ENCODE assay signal across 8 cellular contexts in the genomic region with DNA sequence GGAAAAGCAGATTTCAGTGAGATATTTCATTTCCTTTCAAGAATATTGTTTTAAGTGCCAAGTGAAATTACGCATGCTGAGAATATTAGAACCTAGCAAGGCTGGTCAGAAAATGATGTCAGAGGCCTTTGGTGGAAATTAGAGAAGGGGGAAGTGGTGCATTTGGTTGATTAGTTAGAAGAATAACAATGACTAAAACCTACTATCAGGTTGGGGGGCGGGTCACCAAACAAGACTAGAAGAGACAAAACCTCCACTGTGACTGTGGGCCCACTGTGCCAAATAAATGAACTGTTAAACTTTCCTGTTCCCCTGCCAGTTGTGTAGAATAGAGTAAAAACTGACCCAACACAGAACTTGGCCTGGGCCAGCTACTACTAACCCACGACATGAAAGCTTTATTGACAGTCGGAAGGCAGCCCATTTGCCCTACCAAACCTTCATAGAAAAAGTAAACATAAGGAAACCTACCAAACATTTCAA. TPM values are rescaled to one million over a fixed set of nuclear protein-coding genes. Genes with fewer than 3 reads are reported as not detected.
A peak's percentile ranks its signal among the peaks of the same experiment; 100 is the strongest.
DNase-seq lines count a peak whose midpoint lies in the region; ATAC-seq, FAIRE-seq and TF ChIP-seq lines count a peak whose summit lies in the region.

No MANE protein-coding gene starts in this region.

- H2AFZ ChIP-seq in endothelial cell of umbilical vein (ENCODE audit: low read depth, low read length): no peak overlapping the region
- no peak overlapping the region for H2AFZ ChIP-seq in neuronal stem cell (ENCODE audit: low read length)

- H2BK120ac ChIP-seq in neuronal stem cell (ENCODE audit: low read depth, low read length): no peak overlapping the region

- no peak overlapping the region for H2BK5ac ChIP-seq in neuronal stem cell (ENCODE audit: low read length)

- no peak overlapping the region for H2AK5ac ChIP-seq in neuronal stem cell (ENCODE audit: low read depth, low read length)

- H3K9me3 ChIP-seq in SK-N-MC (ENCODE audit: low read depth, low read length) (no peaks in the 10 kb centered on the region), endothelial cell of umbilical vein (replicated peaks; ENCODE audit: control insufficient read depth, insufficient read depth, low read length) (no peaks in the 10 kb centered on the region), neuronal stem cell (replicated peaks in 1 of 2; ENCODE audit: control insufficient read depth in 2 of 2, insufficient read depth in 1 of 2, low read depth in 1 of 2, low read length in 2 of 2) (no peaks in the 10 kb centered on the region)

- no peak overlapping the region for H2BK15ac ChIP-seq in neuronal stem cell (ENCODE audit: low read length)

- H3K9me3 Mint-ChIP-seq in activated T-cell treated with anti-CD3 and anti-CD28 coated beads, Interleukin-2, amount 50 U/mL, for 4 hours: no peaks in the 10 kb centered on the region

- dilution Hi-C loops in endothelial cell of umbilical vein (cut with MboI; ENCODE audit: extremely low pct_ligation_motif_present, low sequenced_read_pairs): no loop called here

- no peak overlapping the region for H2BK12ac ChIP-seq in neuronal stem cell (ENCODE audit: low read length)

- no peak for TF ChIP-seq POLR2A in endothelial cell of umbilical vein (IDR thresholded peaks at IDR 0.05; ENCODE audit: low read depth, low read length)

- peaks cover 32% of the 10 kb centered on the region for H3K4me1 ChIP-seq in endothelial cell of umbilical vein (ENCODE audit: control insufficient read depth, extremely low read depth, insufficient read depth, low read length)
- H3K4me1 ChIP-seq in neuronal stem cell (ENCODE audit: control insufficient read depth in 2 of 2, insufficient read depth in 1 of 2, low read depth in 1 of 2, low read length in 2 of 2): peaks cover 14 to 17% of the 10 kb centered on the region in 2 donors

- TF ChIP-seq CTCF in endothelial cell of umbilical vein (IDR thresholded peaks at IDR 0.05; ENCODE audit: extremely low read depth in 1 of 2, insufficient read depth in 1 of 2, low read depth in 1 of 2, low read length in 2 of 2): no peak

- WGBS in neuronal stem cell (ENCODE audit: extremely low coverage in 2 of 2, insufficient read length in 2 of 2, insufficient replicate concordance in 1 of 2), 2 donors: no CpG with 5 or more reads among the region's 4 CpGs

- peak overlapping the region; percentile 95 for H3K4me3 Mint-ChIP-seq in activated T-cell treated with anti-CD3 and anti-CD28 coated beads, Interleukin-2, amount 50 U/mL, for 4 hours

- H3K4me1 Mint-ChIP-seq in activated T-cell treated with anti-CD3 and anti-CD28 coated beads, Interleukin-2, amount 50 U/mL, for 4 hours (ENCODE audit: low read depth): peaks cover 61% of the 10 kb centered on the region

- intact Hi-C loops in endothelial cell of umbilical vein (cut with micrococcal nuclease): loop anchor here (1.0 to 2.0 kb wide), 11 partner anchors 53 to 434 kb away; partner anchors contain the start of gene ETFDH

- H4K20me1 ChIP-seq in endothelial cell of umbilical vein (replicated peaks; ENCODE audit: control insufficient read depth, extremely low read depth, insufficient read depth, low read length): peaks cover 10% of the 10 kb centered on the region

- no peak overlapping the region for H3K23ac ChIP-seq in neuronal stem cell (ENCODE audit: low read depth, low read length, poor library complexity)

- no peaks in the 10 kb centered on the region for H3K9me1 ChIP-seq in endothelial cell of umbilical vein (replicated peaks; ENCODE audit: control insufficient read depth, extremely low read depth, insufficient read depth, low read length)

- no peaks in the 10 kb centered on the region for H3K27me3 Mint-ChIP-seq in activated T-cell treated with anti-CD3 and anti-CD28 coated beads, Interleukin-2, amount 50 U/mL, for 4 hours (ENCODE audit: low read depth)

- H3K14ac ChIP-seq in neuronal stem cell (ENCODE audit: low read length): no peak overlapping the region

- H3K9ac ChIP-seq in SK-N-MC (ENCODE audit: insufficient read length) (no peak overlapping the region), endothelial cell of umbilical vein (replicated peaks; ENCODE audit: extremely low read depth, insufficient read depth, low read length) (peak overlapping the region; percentile 80), neuronal stem cell (ENCODE audit: low read depth, low read length, poor library complexity) (no peak overlapping the region)

- H3K4me3 ChIP-seq in SK-N-MC (peak overlapping the region; percentile 86), endothelial cell of umbilical vein (replicated peaks in 1 of 3; ENCODE audit: insufficient read depth in 1 of 3, low read depth in 1 of 3, low read length in 3 of 3) (peak overlapping the region; percentile 74 to 97 (median 84)), neuronal stem cell (ENCODE audit: low read length in 2 of 2) (peak overlapping the region in 1 of 2 donors; percentile 86)

- H4K91ac ChIP-seq in neuronal stem cell (ENCODE audit: low read depth, low read length, poor library complexity): no peak overlapping the region

- FAIRE-seq in endothelial cell of umbilical vein (lab: Jason Lieb, UNC): peak; percentile 78

- POLR2A ChIA-PET in endothelial cell of umbilical vein (lab: Charles Lee): no interaction called here

- peak overlapping the region; percentile 91 for H3K4me2 ChIP-seq in endothelial cell of umbilical vein (ENCODE audit: insufficient read depth, low read length)
- peak overlapping the region; percentile 37 for H3K4me2 ChIP-seq in neuronal stem cell (ENCODE audit: insufficient read depth, low read length, poor library complexity, severe bottlenecking)

- no TSS peak for BruUV-seq in endothelial cell of umbilical vein (replicated peaks; lab: Mats Ljungman, UMichigan)

- H3K79me1 ChIP-seq in neuronal stem cell (ENCODE audit: low read depth, low read length): peaks cover 1% of the 10 kb centered on the region

- H3K18ac ChIP-seq in neuronal stem cell (ENCODE audit: low read length): no peak overlapping the region

- no peak overlapping the region for H4K8ac ChIP-seq in neuronal stem cell (ENCODE audit: low read depth, low read length)

- ATAC-seq in activated T-cell treated with anti-CD3 and anti-CD28 coated beads, Interleukin-2, amount 50 U/mL, for 4 hours: no peak
- ATAC-seq in GM21723 (IDR thresholded peaks at IDR 0.05; ENCODE audit: unreplicated experiment): no peak

- no peaks in the 10 kb centered on the region for H3K36me3 ChIP-seq in SK-N-MC (ENCODE audit: insufficient read depth, low read length)
- H3K36me3 ChIP-seq in endothelial cell of umbilical vein (ENCODE audit: control insufficient read depth in 2 of 2, extremely low read depth in 1 of 2, insufficient read depth in 2 of 2, low read length in 2 of 2): no peaks in the 10 kb centered on the region
- H3K36me3 ChIP-seq in neuronal stem cell (replicated peaks in 1 of 2; ENCODE audit: control insufficient read depth in 2 of 2, insufficient read depth in 2 of 2, low read length in 2 of 2): no peaks in the 10 kb centered on the region

- H3K27ac ChIP-seq in SK-N-MC (no peak overlapping the region), endothelial cell of umbilical vein (ENCODE audit: insufficient read depth, low read depth, low read length) (peak overlapping the region; percentile 96), neuronal stem cell (replicated peaks; ENCODE audit: low read length) (no peak overlapping the region)

- H3K79me2 ChIP-seq in endothelial cell of umbilical vein (ENCODE audit: control insufficient read depth, insufficient read depth, low read length): peaks cover 66% of the 10 kb centered on the region

- H3K36me3 Mint-ChIP-seq in activated T-cell treated with anti-CD3 and anti-CD28 coated beads, Interleukin-2, amount 50 U/mL, for 4 hours (ENCODE audit: insufficient read depth): peaks cover 9% of the 10 kb centered on the region

- no peak for DNase-seq in activated T-cell treated with anti-CD3 and anti-CD28 coated beads, Interleukin-2, amount 50 U/mL, for 4 hours
- DNase-seq in activated T-cell treated with anti-CD3 and anti-CD28 coated beads for 4 hours (no peak), SK-N-MC (ENCODE audit: low read depth, low spot score) (no peak), endothelial cell of umbilical vein (ENCODE audit: low read depth, low spot score) (peak; percentile 96), neuronal stem cell (ENCODE audit: low spot score) (no peak), NCI-H1694 (lab: John Stamatoyannopoulos, UW) (no peak), hippocampal formation (lab: John Stamatoyannopoulos, UW) (no peak)

- H3K27me3 ChIP-seq in endothelial cell of umbilical vein (ENCODE audit: control insufficient read depth in 2 of 2, insufficient read depth in 2 of 2, low read length in 2 of 2) (no peaks in the 10 kb centered on the region), neuronal stem cell (ENCODE audit: control insufficient read depth in 3 of 3, insufficient read depth in 3 of 3, low read depth in 1 of 3, low read length in 3 of 3) (peaks cover 0 to 11% (median 8%) of the 10 kb centered on the region in 3 experiments)

- H3K4ac ChIP-seq in neuronal stem cell (ENCODE audit: low read length): no peak overlapping the region

- CTCF ChIA-PET in endothelial cell of umbilical vein (lab: Charles Lee): interaction anchor here (1.4 to 4.1 kb wide), 4 partner anchors 11 to 248 kb away, joined by 3 to 36 read pairs (median 6); no protein-coding TSS in a partner anchor

TF ChIP-seq in endothelial cell of umbilical vein, 7 proteins besides CTCF, POLR2A, EP300 and RAD21 (continues in another document):
- TF ChIP-seq FOS (IDR thresholded peaks at IDR 0.05; ENCODE audit: borderline replicate concordance, insufficient read depth, low read length) (peak; percentile 71), EZH2 (IDR thresholded peaks at IDR 0.05; ENCODE audit: borderline replicate concordance, low read depth, low read length, severe bottlenecking) (no peak), JUN (IDR thresholded peaks at IDR 0.05; ENCODE audit: borderline replicate concordance, insufficient read depth, insufficient read length, low read depth) (peak; percentile 80), GATA2 (IDR thresholded peaks at IDR 0.05; ENCODE audit: insufficient read depth, insufficient read length, low read depth, low read length) (peak; percentile 92), POLR2AphosphoS5 (IDR thresholded peaks at IDR 0.05; ENCODE audit: insufficient read depth, low read depth, low read length) (peak; percentile 65)

RNA-seq across cellular contexts. Expression of gene RAPGEF2, which starts 2.9 kb away (rescaled TPM):
- 10 to 100 TPM; 47.8 to 50.0 (median 49.3) TPM for total RNA-seq in activated T-cell treated with anti-CD3 and anti-CD28 coated beads, Interleukin-2, amount 50 U/mL, for 4 hours
- total RNA-seq in endothelial cell of umbilical vein: 55.2 and 61.6 TPM in 2 replicates
- polyA plus RNA-seq in endothelial cell of umbilical vein: 25.4 and 28.7 TPM in 2 replicates
- polyA plus RNA-seq in endothelial cell of umbilical vein (2011; cell fraction: cytosol; rRNA removed): 25.9 and 27.1 TPM in 2 replicates
- polyA plus RNA-seq in endothelial cell of umbilical vein (2011; cell fraction: nucleus; rRNA removed): 95.5 and 109 TPM in 2 replicates
- polyA plus RNA-seq in endothelial cell of umbilical vein (2012): 33.4 and 42.7 TPM in 2 replicates
- polyA minus RNA-seq in endothelial cell of umbilical vein: 163 and 181 TPM in 2 replicates
- polyA minus RNA-seq in endothelial cell of umbilical vein (2011; cell fraction: cytosol; rRNA and poly(A)+ RNA removed): 13.7 TPM
- polyA minus RNA-seq in endothelial cell of umbilical vein (2011; cell fraction: nucleus; rRNA and poly(A)+ RNA removed): 126 and 179 TPM in 2 replicates
- polyA plus RNA-seq in neuronal stem cell (2013, experiment 1 of 2): 19.0 TPM
- polyA plus RNA-seq in neuronal stem cell (2013, experiment 2 of 2): 19.5 TPM
